ENCODE assay signal across 23 cellular contexts in the genomic region with DNA sequence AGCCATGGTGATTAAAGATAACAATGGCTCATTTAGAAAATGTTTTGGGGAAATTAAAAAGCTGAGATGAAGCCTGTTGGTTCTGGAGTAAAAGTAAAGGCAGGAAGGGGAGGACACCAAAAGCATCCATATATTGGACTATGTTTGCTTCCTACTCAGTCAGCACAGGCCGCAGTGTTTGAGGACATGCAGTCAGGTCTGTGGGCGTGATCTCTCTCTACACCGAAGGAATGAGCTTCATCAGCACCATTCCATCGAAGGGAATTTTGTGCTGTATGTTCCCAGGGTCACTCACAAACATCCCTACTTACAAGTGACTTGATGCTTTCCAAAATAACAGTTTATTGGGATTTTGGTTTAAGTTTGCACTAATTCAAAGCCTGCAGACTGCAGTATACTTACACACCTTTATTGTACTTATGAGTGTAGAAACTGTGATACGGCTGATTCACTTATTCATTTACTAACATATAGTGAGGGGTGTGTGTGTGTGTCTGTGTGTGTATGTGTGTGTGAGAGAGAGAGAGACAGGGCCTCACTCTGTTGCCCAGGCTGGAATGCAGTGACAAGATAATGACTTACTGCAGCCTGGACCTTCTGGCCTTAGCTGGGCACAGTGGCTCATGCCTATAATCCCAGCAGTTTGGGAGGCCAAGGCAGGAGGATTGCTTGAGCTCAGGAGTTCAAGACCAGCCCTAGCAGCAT.
"Had no signal": no experiment of that assay in that cellular context is flagged by ENCODE, and none has a peak within 500 bp of the region (broad histone marks: within the 10 kb centered on the region; RNA-seq: fewer than 3 reads in every experiment).

No MANE protein-coding gene starts in this region.

- DNase-seq: hippocampal formation; kidney glomerular epithelial cell; left cardiac atrium; left lung; lower lobe of right lung; mesendoderm; naive B cell; natural killer cell; pancreas; posterior cingulate gyrus; retina; right cardiac atrium; sigmoid colon; small intestine; spleen; stimulated activated CD4-positive, alpha-beta T cell treated with anti-CD3 and anti-CD28 coated beads, Interleukin-4, amount 100 ng/mL, for 24 hours; stimulated activated naive CD4-positive, alpha-beta T cell; tibial artery; trophoblast cell; upper lobe of right lung had no signal

- FAIRE-seq: keratinocyte, pancreas, small intestine, urothelium cell line had no signal

- ATAC-seq: left cardiac atrium; left lung; lower lobe of right lung; natural killer cell; pancreas; right cardiac atrium; stimulated activated effector memory CD8-positive, alpha-beta T cell treated with anti-CD3 and anti-CD28 coated beads, Interleukin-12 subunit alpha, Interleukin-12 subunit beta, amount 100 ng/mL, for 72 hours; upper lobe of right lung had no signal
